ENCODE assay signal across 23 cellular contexts in the genomic region with DNA sequence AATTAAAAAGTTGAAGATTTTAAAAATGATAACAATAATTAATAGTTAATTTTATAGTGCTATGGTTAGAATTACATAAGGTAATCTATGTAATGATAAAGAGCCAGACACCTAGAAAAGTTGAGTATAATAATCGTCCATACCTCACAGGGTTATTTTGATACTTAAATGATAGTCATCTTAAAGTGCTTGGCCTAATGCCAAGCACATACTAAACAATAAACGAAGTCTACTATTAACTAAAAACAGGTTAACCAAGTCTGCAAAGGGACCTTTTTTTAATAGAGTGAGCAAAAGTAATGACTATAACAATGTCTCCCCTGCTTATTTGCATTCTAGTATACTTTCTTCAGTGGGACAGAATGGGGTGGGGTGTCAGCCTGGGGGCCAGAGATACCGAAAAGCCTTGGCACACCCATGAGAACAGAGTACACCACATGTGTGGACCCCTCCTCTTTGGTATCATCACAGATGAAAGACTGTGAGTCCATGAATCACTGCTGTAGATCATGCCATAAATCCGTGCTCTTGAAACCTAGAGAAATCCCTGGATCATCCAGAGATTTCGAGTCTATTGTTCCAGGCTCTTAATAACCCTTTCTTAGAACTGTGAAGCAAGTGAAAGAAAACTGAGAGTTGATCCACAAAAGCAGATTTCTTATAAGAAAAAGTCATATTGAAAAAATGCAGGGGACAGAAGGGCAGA.
"Had no signal": no experiment of that assay in that cellular context is flagged by ENCODE, and none has a peak within 500 bp of the region (broad histone marks: within the 10 kb centered on the region; RNA-seq: fewer than 3 reads in every experiment).

No MANE protein-coding gene starts in this region.

- H2AFZ ChIP-seq: parathyroid adenoma had no signal

- H3K27me3 Mint-ChIP-seq: stimulated activated naive B cell treated with anti-CD40 and anti-IgM and Interleukin-4, amounts not matched to agents 10 μg/mL and 1 μg/mL and 100 μg/mL, for 72 hours had no signal

- H3K36me3 Mint-ChIP-seq: stimulated activated naive B cell treated with anti-CD40 and anti-IgM and Interleukin-4, amounts not matched to agents 10 μg/mL and 1 μg/mL and 100 μg/mL, for 72 hours had no signal

- H3K4me3 Mint-ChIP-seq: natural killer cell; stimulated activated naive B cell treated with anti-CD40 and anti-IgM and Interleukin-4, amounts not matched to agents 10 μg/mL and 1 μg/mL and 100 μg/mL, for 72 hours had no signal

- H3K79me2 ChIP-seq: parathyroid adenoma had no signal

- H3K4me1 Mint-ChIP-seq: natural killer cell; stimulated activated naive B cell treated with anti-CD40 and anti-IgM and Interleukin-4, amounts not matched to agents 10 μg/mL and 1 μg/mL and 100 μg/mL, for 72 hours had no signal

- H3K27ac Mint-ChIP-seq: natural killer cell; stimulated activated naive B cell treated with anti-CD40 and anti-IgM and Interleukin-4, amounts not matched to agents 10 μg/mL and 1 μg/mL and 100 μg/mL, for 72 hours had no signal

- H3K9me3 ChIP-seq: neutrophil, sigmoid colon had no signal

- ATAC-seq: activated CD4-positive, CD25-positive, alpha-beta regulatory T cell treated with anti-CD3 and anti-CD28 coated beads, Interleukin-2, amount 50 U/mL, for 24 hours; gastroesophageal sphincter; heart right ventricle; natural killer cell; stimulated activated naive B cell treated with anti-CD40 and anti-IgM and Interleukin-4, amounts not matched to agents 10 μg/mL and 1 μg/mL and 100 μg/mL, for 72 hours had no signal

- H3K36me3 ChIP-seq: esophagus muscularis mucosa, gastroesophageal sphincter, heart right ventricle, neutrophil, sigmoid colon, spleen had no signal

- H3K27ac ChIP-seq: esophagus muscularis mucosa, gastroesophageal sphincter, heart right ventricle, neutrophil, parathyroid adenoma, sigmoid colon, spleen had no signal

- H3K4me1 ChIP-seq: esophagus muscularis mucosa, heart right ventricle, parathyroid adenoma, sigmoid colon, spleen had no signal

- H3K9ac ChIP-seq: parathyroid adenoma had no signal

- H3K27me3 ChIP-seq: esophagus muscularis mucosa, gastroesophageal sphincter, heart right ventricle, neutrophil, sigmoid colon, spleen had no signal

- FAIRE-seq: astrocyte, bronchial epithelial cell, urothelium cell line had no signal

- H3K4me3 ChIP-seq: esophagus muscularis mucosa, gastroesophageal sphincter, heart right ventricle, sigmoid colon, spleen had no signal

- DNase-seq: activated CD4-positive, alpha-beta T cell treated with anti-CD3 and anti-CD28 coated beads, Interleukin-2, amount 50 U/mL, for 1 hour; activated CD8-positive, alpha-beta memory T cell treated with anti-CD3 and anti-CD28 coated beads, Interleukin-2, amount 50 U/mL, for 4 hours; activated effector memory CD4-positive, alpha-beta T cell treated with Interleukin-2 at 50 U/mL for 16 hours; activated naive CD4-positive, alpha-beta T cell treated with anti-CD3 and anti-CD28 coated beads, Interleukin-2, amount 50 U/mL, for 16 hours; activated T-cell treated with anti-CD3 and anti-CD28 coated beads, Interleukin-2, amount 50 U/mL, for 48 hours; cerebellar nuclear complex; effector CD4-positive, alpha-beta T cell; heart right ventricle; mesenchymal stem cell; natural killer cell; sigmoid colon; spleen; stimulated activated CD4-positive, alpha-beta T cell treated with anti-CD3 and anti-CD28 coated beads, Interleukin-4, amount 100 ng/mL, for 4 hours; stimulated activated naive B cell treated with anti-CD40 and anti-IgM and Interleukin-4, amounts not matched to agents 10 μg/mL and 1 μg/mL and 100 μg/mL, for 72 hours; T1000 had no signal
